Comparison of ENCODE assay signal across 8 cellular contexts in genomic region chr1:180154325-180155201, GRCh38. TPM values are rescaled to one million over a fixed set of nuclear protein-coding genes. Genes with fewer than 3 reads are reported as not detected.
DNase-seq lines count a peak whose midpoint lies in the region; ATAC-seq and TF ChIP-seq lines count a peak whose summit lies in the region.

TSS of gene QSOX1 (plus strand) at chr1:180154869. CDS start at chr1:180154908, 39 bp downstream.

- intact Hi-C loops in left ventricle myocardium inferior (cut with micrococcal nuclease) (no loop called here), psoas muscle (cut with DNase I) (no loop called here)

- H3K9me3 ChIP-seq in T-helper 17 cell (ENCODE audit: control insufficient read depth, low read length, poor library complexity, severe bottlenecking): no peaks in the 10 kb centered on the region
- H3K9me3 ChIP-seq in left ventricle myocardium inferior (replicated peaks): no peaks in the 10 kb centered on the region
- no peaks in the 10 kb centered on the region for H3K9me3 ChIP-seq in psoas muscle

- TF ChIP-seq CTCF in GM13977 (IDR thresholded peaks at IDR 0.05; ENCODE audit: extremely low read depth, insufficient read depth, missing control alignments) (no peak), left ventricle myocardium inferior (IDR thresholded peaks at IDR 0.05; ENCODE audit: borderline replicate concordance) (peak; percentile 57), psoas muscle (IDR thresholded peaks at IDR 0.05) (peak; percentile 35)

- H3K4me3 ChIP-seq in left ventricle myocardium inferior (peak within 1 kb of the TSS; percentile 100), psoas muscle (peak within 1 kb of the TSS; percentile 95), urinary bladder (ENCODE audit: low read depth, low read length) (peak within 1 kb of the TSS; percentile 86)

- peaks cover 27% of the 10 kb centered on the region for H3K4me1 Mint-ChIP-seq in T-helper 17 cell

- ATAC-seq in HG02840 (IDR thresholded peaks at IDR 0.05; ENCODE audit: low FRiP score, unreplicated experiment): peak; percentile 88
- ATAC-seq in T-helper 17 cell: peak; percentile 97
- peak; percentile 93 to 97 (median 94) for ATAC-seq in psoas muscle

- peaks cover 52% of the 10 kb centered on the region for H3K4me1 ChIP-seq in left ventricle myocardium inferior
- H3K4me1 ChIP-seq in psoas muscle: peaks cover 29% of the 10 kb centered on the region
- H3K4me1 ChIP-seq in urinary bladder (ENCODE audit: insufficient read depth): no peaks in the 10 kb centered on the region

- 0% methylated on average over 53 to 104 of the region's 104 CpGs for WGBS in psoas muscle, 3 donors
- WGBS in urinary bladder: under 1% methylated on average over 104 of the region's 104 CpGs

- H3K27me3 ChIP-seq in left ventricle myocardium inferior (ENCODE audit: low read depth) (no peaks in the 10 kb centered on the region), psoas muscle (ENCODE audit: insufficient read depth in 3 of 3, low read length in 2 of 3) (no peaks in the 10 kb centered on the region)

- H3K27ac Mint-ChIP-seq in T-helper 17 cell: peak within 1 kb of the TSS; percentile 96

- H3K27me3 Mint-ChIP-seq in T-helper 17 cell: no peaks in the 10 kb centered on the region

- H3K36me3 Mint-ChIP-seq in T-helper 17 cell (ENCODE audit: low read depth): peaks cover 5% of the 10 kb centered on the region

- peak within 1 kb of the TSS; percentile 99 for H3K27ac ChIP-seq in left ventricle myocardium inferior (replicated peaks)
- H3K27ac ChIP-seq in psoas muscle: peak within 1 kb of the TSS; percentile 95
- peak within 1 kb of the TSS; percentile 66 for H3K27ac ChIP-seq in urinary bladder (ENCODE audit: low read depth)

- in situ Hi-C loops in GM13977 (cut with MboI; ENCODE audit: low pct_unique_long_range_greater_than_20kb, low sequenced_read_pairs, unreplicated experiment): no loop called here

- peak; percentile 100 for DNase-seq in GM13977 (ENCODE audit: low spot score)
- DNase-seq in NCI-H1436 treated with DMSO at 0.1 percent for 48 hours (lab: John Stamatoyannopoulos, UW): peak; percentile 31
- DNase-seq in T-helper 17 cell: peak; percentile 80 to 88 (median 87)
- DNase-seq in amygdala (lab: John Stamatoyannopoulos, UW): peak; percentile 37 to 97 (median 86)
- peak; percentile 90 for DNase-seq in left ventricle myocardium inferior
- DNase-seq in psoas muscle: peak; percentile 92 to 96

- H3K36me3 ChIP-seq in left ventricle myocardium inferior (no peaks in the 10 kb centered on the region), psoas muscle (ENCODE audit: insufficient read depth in 1 of 2, low read depth in 1 of 2) (no peaks in the 10 kb centered on the region), urinary bladder (ENCODE audit: insufficient read depth) (no peaks in the 10 kb centered on the region)

- peak within 1 kb of the TSS; percentile 98 for H3K4me3 Mint-ChIP-seq in T-helper 17 cell

RNA-seq across cellular contexts. Expression of gene QSOX1, which starts in this region (rescaled TPM):
- total RNA-seq in T-helper 17 cell (10 to 100 TPM; 22.0 to 25.0 TPM), left ventricle myocardium inferior (102 TPM), psoas muscle (100 to 1,000 TPM in 1 of 4 donors, 10 to 100 TPM in 3; 30.2 to 159 (median 70.6) TPM), urinary bladder (137 TPM)
- polyA plus RNA-seq in psoas muscle (10 to 100 TPM; 21.5 to 53.8 (median 32.3) TPM), urinary bladder (217 TPM)

Comparison
In these comparisons a context has a peak if more than half of its experiments do, and no peak if none do; other contexts are left out.
1. Peak in every context shown above with its lines: DNase-seq, ATAC-seq, H3K4me3 ChIP-seq and H3K27ac ChIP-seq.
2. DNase-seq: peak in every context shown above with its lines; median percentile 100 in GM13977; 94 in psoas muscle; 90 in left ventricle myocardium inferior; 87 in T-helper 17 cell; 86 in amygdala; 31 in NCI-H1436 treated with DMSO at 0.1 percent for 48 hours.